ENCODE assay signal across 1 cellular context in the genomic region with DNA sequence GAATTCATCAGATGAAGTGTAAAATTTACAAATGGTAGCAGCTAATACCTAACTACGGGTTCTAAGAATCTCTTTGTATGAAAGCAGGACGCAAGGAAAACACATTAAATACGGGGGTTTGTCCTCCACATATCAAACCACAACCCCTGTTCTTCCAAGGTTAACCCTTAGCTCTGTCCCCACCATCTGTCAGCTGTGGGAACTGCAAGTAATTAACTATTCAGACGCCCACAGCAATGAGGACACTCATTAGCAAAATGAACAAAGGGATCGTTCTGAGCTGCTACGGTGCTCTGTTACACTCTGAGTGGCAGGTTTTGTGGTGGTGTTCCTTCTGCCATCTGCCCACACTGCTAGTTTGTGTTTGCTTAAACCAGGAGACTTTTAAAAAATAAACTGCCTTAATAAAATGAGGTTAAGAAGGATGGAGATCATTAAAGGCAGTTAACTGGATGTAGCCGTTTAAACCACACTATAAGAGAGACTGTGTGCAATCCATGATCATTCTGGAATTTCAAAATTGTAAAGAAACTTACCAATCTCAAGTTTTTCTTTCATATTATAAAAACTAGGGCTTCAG.
TF ChIP-seq lines count a peak whose summit lies in the region.

No MANE protein-coding gene starts in this region.

TF ChIP-seq in HCT116, 20 proteins besides CTCF, POLR2A, EP300 and RAD21 (continued from another document):
- TF ChIP-seq SRF (IDR thresholded peaks at IDR 0.05; ENCODE audit: low read depth), result no peak
- TF ChIP-seq TCF7L2 (IDR thresholded peaks at IDR 0.05; ENCODE audit: borderline replicate concordance, extremely low read depth, insufficient read depth, insufficient read length), result no peak
- TF ChIP-seq ELF1 (IDR thresholded peaks at IDR 0.05; ENCODE audit: borderline replicate concordance, low read depth), result no peak
- no peak for TF ChIP-seq EZH2phosphoT487 (IDR thresholded peaks at IDR 0.05; ENCODE audit: borderline replicate concordance)
TF ChIP-seq in HCT116: peak in this region for 0.
